ENCODE assay signal across 8 cellular contexts in the genomic region with DNA sequence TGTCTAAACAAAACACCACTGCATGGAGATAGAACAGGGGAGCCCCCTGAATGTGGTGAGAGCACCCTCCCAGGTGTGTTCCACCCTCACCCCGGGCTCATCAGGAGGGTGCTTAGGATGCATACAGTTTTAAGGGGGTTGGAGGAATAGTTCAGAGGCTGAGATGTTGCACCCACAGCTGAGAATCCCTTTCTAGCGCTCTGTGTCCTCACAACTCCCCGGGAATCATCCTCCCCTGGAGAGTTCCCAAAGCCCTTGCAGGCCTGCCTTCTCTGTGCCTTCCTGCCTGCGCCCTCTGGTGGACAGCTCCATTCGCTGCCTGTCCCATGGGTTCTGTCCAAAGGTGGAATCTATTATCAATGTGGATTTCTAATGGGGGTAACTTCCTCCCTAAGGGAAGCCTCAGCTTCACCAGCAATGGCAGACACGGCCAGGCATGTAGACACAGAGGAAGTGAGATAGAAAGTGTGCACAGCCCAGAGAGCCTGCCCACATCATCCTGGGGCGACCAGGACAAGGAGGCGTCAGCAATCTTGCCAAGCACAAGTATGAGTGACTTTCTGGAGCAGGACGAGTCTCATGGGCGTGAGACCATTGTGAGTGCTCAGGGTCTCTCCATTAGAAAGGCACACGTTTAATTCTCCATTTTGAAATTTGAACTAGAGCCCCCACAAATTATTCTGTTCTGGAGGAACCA. TPM values are rescaled to one million over a fixed set of nuclear protein-coding genes. Genes with fewer than 3 reads are reported as not detected.
DNase-seq lines count a peak whose midpoint lies in the region; ATAC-seq lines count a peak whose summit lies in the region.

No MANE protein-coding gene starts in this region.

- no peak overlapping the region for H3K4ac ChIP-seq in mesendoderm (ENCODE audit: low read depth, low read length)

- H3K9me3 Mint-ChIP-seq in activated CD8-positive, alpha-beta T cell treated with anti-CD3 and anti-CD28 coated beads, Interleukin-2, amount 10 ng/mL, durations not matched to agents 7 days and 5 days (ENCODE audit: insufficient read depth): no peaks in the 10 kb centered on the region

- H3K56ac ChIP-seq in mesendoderm (ENCODE audit: low read length): peak overlapping the region; percentile 26

- H3K23ac ChIP-seq in mesendoderm (ENCODE audit: low read length): no peak overlapping the region

- H2BK5ac ChIP-seq in mesendoderm (ENCODE audit: low read length): no peak overlapping the region

- no peak overlapping the region for H4K5ac ChIP-seq in mesendoderm (ENCODE audit: low read length)

- peak; percentile 50 for ATAC-seq in HG02884 (IDR thresholded peaks at IDR 0.05; ENCODE audit: unreplicated experiment)
- peak; percentile 84 for ATAC-seq in activated CD8-positive, alpha-beta T cell treated with anti-CD3 and anti-CD28 coated beads, Interleukin-2, amount 10 ng/mL, durations not matched to agents 7 days and 5 days
- no peak for ATAC-seq in HG02852 (IDR thresholded peaks at IDR 0.05; ENCODE audit: unreplicated experiment)

- H3K79me2 ChIP-seq in mesendoderm (ENCODE audit: control insufficient read depth, insufficient read depth, low read length): no peaks in the 10 kb centered on the region

- WGBS in mesendoderm (ENCODE audit: extremely low coverage, insufficient coverage, low lambda C conversion rate): no CpG with 5 or more reads among the region's 11 CpGs

- no peak overlapping the region for H3K4me3 Mint-ChIP-seq in activated CD8-positive, alpha-beta T cell treated with anti-CD3 and anti-CD28 coated beads, Interleukin-2, amount 10 ng/mL, durations not matched to agents 7 days and 5 days

- H3K4me1 ChIP-seq in effector memory CD4-positive, alpha-beta T cell (ENCODE audit: control insufficient read depth, insufficient read depth, low read length, poor library complexity, severe bottlenecking): no peaks in the 10 kb centered on the region
- no peaks in the 10 kb centered on the region for H3K4me1 ChIP-seq in mesendoderm (ENCODE audit: control insufficient read depth, low read depth, low read length)

- no peaks in the 10 kb centered on the region for H3K9me3 ChIP-seq in effector memory CD4-positive, alpha-beta T cell (ENCODE audit: control insufficient read depth, low read length)

- peak; percentile 83 for DNase-seq in DMS53 (lab: John Stamatoyannopoulos, UW)
- peak; percentile 75 for DNase-seq in NCI-H748 (lab: John Stamatoyannopoulos, UW; ENCODE audit: unreplicated experiment)
- peak; percentile 78 for DNase-seq in activated CD8-positive, alpha-beta T cell treated with anti-CD3 and anti-CD28 coated beads, Interleukin-2, amount 10 ng/mL, durations not matched to agents 7 days and 5 days
- peak in 2 of 3 donors; percentile 17 to 36 for DNase-seq in effector memory CD4-positive, alpha-beta T cell
- peak; percentile 81 for DNase-seq in mesendoderm
- peak; percentile 45 for DNase-seq in stimulated activated CD8-positive, alpha-beta memory T cell treated with anti-CD3 and anti-CD28 coated beads, Interleukin-2, amount 100 ng/mL, for 1 hour (ENCODE audit: low read depth in 2 of 2)

- no peak overlapping the region for H3K9ac ChIP-seq in mesendoderm (ENCODE audit: low read length)

- H3K27ac ChIP-seq in effector memory CD4-positive, alpha-beta T cell (ENCODE audit: insufficient read depth, low read length, poor library complexity, severe bottlenecking): no peak overlapping the region
- H3K27ac ChIP-seq in mesendoderm (ENCODE audit: low read depth, low read length): no peak overlapping the region

- no peak overlapping the region for H2BK15ac ChIP-seq in mesendoderm (replicated peaks; ENCODE audit: low read depth)

- H3K18ac ChIP-seq in mesendoderm (ENCODE audit: low read length): no peak overlapping the region

- CTCF ChIA-PET in activated CD8-positive, alpha-beta T cell treated with anti-CD3 and anti-CD28 coated beads, Interleukin-2, amount 10 ng/mL, durations not matched to agents 7 days and 5 days (lab: Charles Lee): interaction anchor here (1.0 to 1.1 kb wide), 2 partner anchors 15 to 661 kb away, joined by 3 to 4 read pairs; no protein-coding TSS in a partner anchor

- H4K8ac ChIP-seq in mesendoderm (ENCODE audit: low read depth, low read length): no peak overlapping the region

- POLR2A ChIA-PET in activated CD8-positive, alpha-beta T cell treated with anti-CD3 and anti-CD28 coated beads, Interleukin-2, amount 10 ng/mL, durations not matched to agents 7 days and 5 days (lab: Charles Lee): no interaction called here

- no peaks in the 10 kb centered on the region for H3K36me3 ChIP-seq in effector memory CD4-positive, alpha-beta T cell (ENCODE audit: control insufficient read depth, insufficient read depth, low read length)
- no peaks in the 10 kb centered on the region for H3K36me3 ChIP-seq in mesendoderm (ENCODE audit: control insufficient read depth, insufficient read depth, low read length)

- peaks cover 16% of the 10 kb centered on the region for H3K4me1 Mint-ChIP-seq in activated CD8-positive, alpha-beta T cell treated with anti-CD3 and anti-CD28 coated beads, Interleukin-2, amount 10 ng/mL, durations not matched to agents 7 days and 5 days (ENCODE audit: low read depth)

- H3K4me2 ChIP-seq in mesendoderm (ENCODE audit: low read length): no peak overlapping the region

- no peak overlapping the region for H3K27ac Mint-ChIP-seq in activated CD8-positive, alpha-beta T cell treated with anti-CD3 and anti-CD28 coated beads, Interleukin-2, amount 10 ng/mL, durations not matched to agents 7 days and 5 days

- H3K27me3 Mint-ChIP-seq in activated CD8-positive, alpha-beta T cell treated with anti-CD3 and anti-CD28 coated beads, Interleukin-2, amount 10 ng/mL, durations not matched to agents 7 days and 5 days (ENCODE audit: low read depth): peaks cover 12% of the 10 kb centered on the region

- no peak overlapping the region for H2AK5ac ChIP-seq in mesendoderm (ENCODE audit: low read length)

- peaks cover 5% of the 10 kb centered on the region for H3K27me3 ChIP-seq in effector memory CD4-positive, alpha-beta T cell (replicated peaks; ENCODE audit: control insufficient read depth, insufficient read depth, low read length, poor library complexity, severe bottlenecking)
- H3K27me3 ChIP-seq in mesendoderm (ENCODE audit: insufficient read depth, low read length, poor library complexity): no peaks in the 10 kb centered on the region

- no peak overlapping the region for H2BK120ac ChIP-seq in mesendoderm (ENCODE audit: low read depth, low read length)

- H3K79me1 ChIP-seq in mesendoderm (ENCODE audit: low read length): no peaks in the 10 kb centered on the region

- H3K4me3 ChIP-seq in effector memory CD4-positive, alpha-beta T cell (ENCODE audit: insufficient read depth, low read depth, low read length, poor library complexity, severe bottlenecking): no peak overlapping the region
- no peak overlapping the region for H3K4me3 ChIP-seq in mesendoderm (ENCODE audit: low read length)

- H3K36me3 Mint-ChIP-seq in activated CD8-positive, alpha-beta T cell treated with anti-CD3 and anti-CD28 coated beads, Interleukin-2, amount 10 ng/mL, durations not matched to agents 7 days and 5 days (ENCODE audit: low read depth): no peaks in the 10 kb centered on the region

RNA-seq across cellular contexts. Expression of gene UGT1A5, which starts 1.2 kb away (rescaled TPM):
- not detected for total RNA-seq in activated CD8-positive, alpha-beta T cell treated with anti-CD3 and anti-CD28 coated beads, Interleukin-2, amount 10 ng/mL, durations not matched to agents 7 days and 5 days
- not detected for polyA plus RNA-seq in mesendoderm (2013, experiment 1 of 2)
- not detected for polyA plus RNA-seq in mesendoderm (2013, experiment 2 of 2)

RNA-seq across cellular contexts. Expression of gene UGT1A4, which starts 7.1 kb away (rescaled TPM):
- total RNA-seq in activated CD8-positive, alpha-beta T cell treated with anti-CD3 and anti-CD28 coated beads, Interleukin-2, amount 10 ng/mL, durations not matched to agents 7 days and 5 days: not detected
- polyA plus RNA-seq in mesendoderm (2013, experiment 1 of 2): not detected
- polyA plus RNA-seq in mesendoderm (2013, experiment 2 of 2): not detected

RNA-seq across cellular contexts. Expression of gene UGT1A3, which starts 17.4 kb away (rescaled TPM):
- not detected for total RNA-seq in activated CD8-positive, alpha-beta T cell treated with anti-CD3 and anti-CD28 coated beads, Interleukin-2, amount 10 ng/mL, durations not matched to agents 7 days and 5 days
- polyA plus RNA-seq in mesendoderm (2013, experiment 1 of 2): not detected
- polyA plus RNA-seq in mesendoderm (2013, experiment 2 of 2): not detected

RNA-seq across cellular contexts. Expression of gene UGT1A6, which starts 18.8 kb away (rescaled TPM):
- not detected for total RNA-seq in activated CD8-positive, alpha-beta T cell treated with anti-CD3 and anti-CD28 coated beads, Interleukin-2, amount 10 ng/mL, durations not matched to agents 7 days and 5 days
- polyA plus RNA-seq in mesendoderm (2013, experiment 1 of 2): not detected
- polyA plus RNA-seq in mesendoderm (2013, experiment 2 of 2): not detected

RNA-seq across cellular contexts. Expression of gene UGT1A7, which starts 29.8 kb away (rescaled TPM):
- not detected for total RNA-seq in activated CD8-positive, alpha-beta T cell treated with anti-CD3 and anti-CD28 coated beads, Interleukin-2, amount 10 ng/mL, durations not matched to agents 7 days and 5 days
- polyA plus RNA-seq in mesendoderm (2013, experiment 1 of 2): 0.01 TPM
- polyA plus RNA-seq in mesendoderm (2013, experiment 2 of 2): not detected

Comparison
In these comparisons a context has a peak if more than half of its experiments do, and no peak if none do; other contexts are left out.
1. DNase-seq: peak in every context shown above with its lines; median percentile 83 in DMS53; 81 in mesendoderm; 78 in activated CD8-positive, alpha-beta T cell treated with anti-CD3 and anti-CD28 coated beads, Interleukin-2, amount 10 ng/mL, durations not matched to agents 7 days and 5 days; 75 in NCI-H748; 45 in stimulated activated CD8-positive, alpha-beta memory T cell treated with anti-CD3 and anti-CD28 coated beads, Interleukin-2, amount 100 ng/mL, for 1 hour; 26 in effector memory CD4-positive, alpha-beta T cell.